Comparison of ENCODE assay signal across 17 cellular contexts in genomic region chr10:43234471-43235041, GRCh38. TPM values are rescaled to one million over a fixed set of nuclear protein-coding genes. Genes with fewer than 3 reads are reported as not detected.
DNase-seq lines count a peak whose midpoint lies in the region; ATAC-seq and TF ChIP-seq lines count a peak whose summit lies in the region.
"Had no signal": no experiment of that assay in that cellular context is flagged by ENCODE, and none has a peak within 500 bp of the region (broad histone marks: within the 10 kb centered on the region; RNA-seq: fewer than 3 reads in every experiment).

No MANE protein-coding gene starts in this region.

- peak; percentile 2 for DNase-seq in activated CD4-positive, alpha-beta T cell treated with anti-CD3 and anti-CD28 coated beads for 36 hours
- DNase-seq in activated CD4-positive, alpha-beta T cell treated with anti-CD3 and anti-CD28 coated beads for 1 hour: no peak
- DNase-seq in WTC11 (ENCODE audit: low spot score): peak; percentile 3
- DNase-seq in left ventricle myocardium inferior: peak; percentile 4
- DNase-seq in sciatic nerve (ENCODE audit: low spot score): peak; percentile 37
- no peak for DNase-seq in epidermal melanocyte (ENCODE audit: insufficient read length, low spot score)
- DNase-seq in stimulated activated CD4-positive, alpha-beta T cell treated with anti-CD3 and anti-CD28 coated beads, Interleukin-1b, Interleukin-23, amount 100 ng/mL, for 48 hours: no peak
- DNase-seq in nucleus accumbens (lab: John Stamatoyannopoulos, UW): no peak
- DNase-seq: brain microvascular endothelial cell; DND-41; hypothalamus; NCI-H1436; NCI-H345; NK-92 treated with Interleukin-12 subunit alpha and Interleukin-12 subunit beta, amount 100 ng/mL, for 24 hours had no signal

- POLR2A ChIA-PET in activated CD4-positive, alpha-beta T cell treated with anti-CD3 and anti-CD28 coated beads for 36 hours (lab: Charles Lee): no interaction called here
- POLR2A ChIA-PET in WTC11 (lab: Charles Lee): no interaction called here

- H3K36me3 ChIP-seq in left ventricle myocardium inferior: no peaks in the 10 kb centered on the region
- H3K36me3 ChIP-seq: brain microvascular endothelial cell had no signal

- H3K27me3 ChIP-seq in left ventricle myocardium inferior (ENCODE audit: low read depth): peaks cover 72% of the 10 kb centered on the region

- intact Hi-C loops in activated CD4-positive, alpha-beta T cell treated with anti-CD3 and anti-CD28 coated beads for 36 hours (cut with DNase I, micrococcal nuclease): no loop called here
- intact Hi-C loops in left ventricle myocardium inferior (cut with micrococcal nuclease): no loop called here
- intact Hi-C loops in sciatic nerve (cut with DNase I): no loop called here

- H3K27ac ChIP-seq in left ventricle myocardium inferior (replicated peaks): no peak overlapping the region
- H3K27ac ChIP-seq: brain microvascular endothelial cell had no signal

- TF ChIP-seq CTCF in WTC11 (IDR thresholded peaks at IDR 0.05): no peak
- TF ChIP-seq CTCF in left ventricle myocardium inferior (IDR thresholded peaks at IDR 0.05; ENCODE audit: borderline replicate concordance): no peak

- no peak overlapping the region for H3K4me3 ChIP-seq in left ventricle myocardium inferior
- H3K4me3 ChIP-seq: GM23338 had no signal

- H3K9me3 ChIP-seq in left ventricle myocardium inferior (replicated peaks): peaks cover 4% of the 10 kb centered on the region

- H3K4me3 Mint-ChIP-seq in activated CD4-positive, alpha-beta T cell treated with anti-CD3 and anti-CD28 coated beads for 36 hours: no peak overlapping the region
- no peak overlapping the region for H3K4me3 Mint-ChIP-seq in WTC11
- H3K4me3 Mint-ChIP-seq: CD4-positive, alpha-beta T cell; GM23338 had no signal

- peaks cover 7% of the 10 kb centered on the region for H3K4me1 ChIP-seq in left ventricle myocardium inferior

- no peaks in the 10 kb centered on the region for H3K9me3 Mint-ChIP-seq in activated CD4-positive, alpha-beta T cell treated with anti-CD3 and anti-CD28 coated beads for 36 hours (ENCODE audit: low read depth)
- peaks cover 4% of the 10 kb centered on the region for H3K9me3 Mint-ChIP-seq in WTC11
- H3K9me3 Mint-ChIP-seq: CD4-positive, alpha-beta T cell had no signal

- H3K4me1 Mint-ChIP-seq in activated CD4-positive, alpha-beta T cell treated with anti-CD3 and anti-CD28 coated beads for 36 hours: peaks cover 8% of the 10 kb centered on the region
- no peaks in the 10 kb centered on the region for H3K4me1 Mint-ChIP-seq in WTC11

- CTCF ChIA-PET in activated CD4-positive, alpha-beta T cell treated with anti-CD3 and anti-CD28 coated beads for 36 hours (lab: Charles Lee): no interaction called here
- CTCF ChIA-PET in WTC11 (lab: Charles Lee): no interaction called here

- no peak overlapping the region for H3K27ac Mint-ChIP-seq in activated CD4-positive, alpha-beta T cell treated with anti-CD3 and anti-CD28 coated beads for 36 hours
- H3K27ac Mint-ChIP-seq in WTC11: no peak overlapping the region
- H3K27ac Mint-ChIP-seq: CD4-positive, alpha-beta T cell; GM23338 had no signal

- H3K36me3 Mint-ChIP-seq in activated CD4-positive, alpha-beta T cell treated with anti-CD3 and anti-CD28 coated beads for 36 hours (ENCODE audit: low read depth): peaks cover 2% of the 10 kb centered on the region
- H3K36me3 Mint-ChIP-seq in WTC11: no peaks in the 10 kb centered on the region

- H3K27me3 Mint-ChIP-seq in activated CD4-positive, alpha-beta T cell treated with anti-CD3 and anti-CD28 coated beads for 36 hours: peaks cover 9% of the 10 kb centered on the region
- H3K27me3 Mint-ChIP-seq in WTC11 (ENCODE audit: low read depth): peaks cover 29% of the 10 kb centered on the region

- no peak for ATAC-seq in activated CD4-positive, alpha-beta T cell treated with anti-CD3 and anti-CD28 coated beads for 36 hours
- ATAC-seq in WTC11: no peak
- no peak for ATAC-seq in sciatic nerve
- ATAC-seq: GM23338 had no signal

TF ChIP-seq in WTC11, 78 proteins besides CTCF, POLR2A, EP300 and RAD21:
- TF ChIP-seq NR1H2 (CRISPR knock-in tag; IDR thresholded peaks at IDR 0.05) (no peak), ZNF532 (CRISPR knock-in tag; IDR thresholded peaks at IDR 0.05; ENCODE audit: borderline replicate concordance) (no peak), SP1 (CRISPR knock-in tag; conservative IDR thresholded peaks at IDR 0.05) (no peak), ZBTB43 (CRISPR knock-in tag; IDR thresholded peaks at IDR 0.05) (no peak), IRF1 (CRISPR knock-in tag; IDR thresholded peaks at IDR 0.05) (no peak), ZNF425 (CRISPR knock-in tag; conservative IDR thresholded peaks at IDR 0.05) (no peak), SOX15 (CRISPR knock-in tag; IDR thresholded peaks at IDR 0.05) (no peak)

RNA-seq across cellular contexts. Expression of gene RASGEF1A, which starts 32.3 kb away (rescaled TPM):
- under 1 TPM; 0.44 to 0.64 TPM for total RNA-seq in activated CD4-positive, alpha-beta T cell treated with anti-CD3 and anti-CD28 coated beads for 36 hours
- total RNA-seq in WTC11 (2021) (20.8 to 21.4 TPM (median 21.0 TPM) in 3 replicates), left ventricle myocardium inferior (1.1 TPM), sciatic nerve (21.7 TPM)
- total RNA-seq: LHCN-M2 had no signal

Comparison
In these comparisons a context has a peak if more than half of its experiments do, and no peak if none do; other contexts are left out.
1. DNase-seq: peak in activated CD4-positive, alpha-beta T cell treated with anti-CD3 and anti-CD28 coated beads for 36 hours (single experiment), WTC11 (single experiment), left ventricle myocardium inferior (single experiment) and sciatic nerve (single experiment); none in activated CD4-positive, alpha-beta T cell treated with anti-CD3 and anti-CD28 coated beads for 1 hour (single experiment), epidermal melanocyte (single experiment), stimulated activated CD4-positive, alpha-beta T cell treated with anti-CD3 and anti-CD28 coated beads, Interleukin-1b, Interleukin-23, amount 100 ng/mL, for 48 hours (single experiment) and nucleus accumbens (0 of 56).
2. RNA of gene RASGEF1A, which starts 32.3 kb away (total RNA-seq): 21.7 TPM in sciatic nerve (single experiment) and 20.8 to 21.4 TPM in WTC11; 1.1 TPM in left ventricle myocardium inferior (single experiment) and 0.44 to 0.64 TPM in activated CD4-positive, alpha-beta T cell treated with anti-CD3 and anti-CD28 coated beads for 36 hours; every median in the first group is over 10 times any median in the second.